13 cellular contexts compared by ENCODE assay signal in the genomic region with DNA sequence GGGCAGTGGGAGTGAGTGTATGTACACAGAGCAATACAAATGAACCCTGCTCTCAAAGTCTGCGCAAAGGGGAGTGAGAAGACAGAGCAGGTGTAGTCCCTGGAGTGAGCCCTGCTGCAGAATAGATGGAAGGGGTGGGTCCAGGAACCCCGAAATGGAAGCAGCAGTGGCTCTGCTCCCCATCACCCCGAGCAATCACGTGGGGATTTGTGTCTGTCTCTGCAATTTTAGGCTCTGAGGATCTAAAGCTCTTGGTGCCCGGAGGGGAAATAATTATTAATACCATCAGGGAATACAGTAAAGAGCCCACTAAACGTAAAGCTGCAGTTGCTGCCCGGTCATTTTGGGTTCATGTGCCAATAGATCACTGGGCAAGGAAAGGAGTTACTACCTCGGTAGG.
DNase-seq lines count a peak whose midpoint lies in the region; ATAC-seq and TF ChIP-seq lines count a peak whose summit lies in the region.
"Had no signal": no experiment of that assay in that cellular context is flagged by ENCODE, and none has a peak within 500 bp of the region (broad histone marks: within the 10 kb centered on the region; RNA-seq: fewer than 3 reads in every experiment).

No MANE protein-coding gene starts in this region.

- peak overlapping the region; percentile 65 for H3K27ac ChIP-seq in left ventricle myocardium inferior (replicated peaks)
- peak overlapping the region in 3 of 10 donors; percentile 47 to 77 (median 49) for H3K27ac ChIP-seq in heart right ventricle
- no peak overlapping the region for H3K27ac ChIP-seq in coronary artery
- H3K27ac ChIP-seq in GM23338 (ENCODE audit: low read depth): no peak overlapping the region
- no peak overlapping the region for H3K27ac ChIP-seq in dorsolateral prefrontal cortex
- H3K27ac ChIP-seq: GM23248, Peyer's patch had no signal

- H3K36me3 Mint-ChIP-seq in neural crest cell (ENCODE audit: low read depth) (peaks cover 6% of the 10 kb centered on the region), GM23338 (ENCODE audit: low read depth) (peaks cover 13% of the 10 kb centered on the region; the same call in 2 of the 3 replicates)
- no peaks in the 10 kb centered on the region for H3K36me3 Mint-ChIP-seq in activated T-helper 1 cell treated with anti-CD3 and anti-CD28 coated beads, Interleukin-12 subunit alpha, Interleukin-12 subunit beta, Interleukin-2, Interleukin-4 antibody, amounts not matched to agents 30 ng/mL and 10 ng/mL and 1 ng/mL, durations not matched to agents 14 hours and 24 hours and 36 hours (ENCODE audit: low read depth)

- no peaks in the 10 kb centered on the region for H4K20me1 ChIP-seq in GM23338 (replicated peaks; ENCODE audit: insufficient read depth)

- H3K4me1 Mint-ChIP-seq in neural crest cell (peaks cover 25% of the 10 kb centered on the region), GM23338 (peaks cover 18% of the 10 kb centered on the region)
- peaks cover 9% of the 10 kb centered on the region for H3K4me1 Mint-ChIP-seq in activated T-helper 1 cell treated with anti-CD3 and anti-CD28 coated beads, Interleukin-12 subunit alpha, Interleukin-12 subunit beta, Interleukin-2, Interleukin-4 antibody, amounts not matched to agents 30 ng/mL and 10 ng/mL and 1 ng/mL, durations not matched to agents 14 hours and 24 hours and 36 hours (ENCODE audit: low read depth)

- H3K9me3 Mint-ChIP-seq in neural crest cell (no peaks in the 10 kb centered on the region), GM23338 (peaks cover 14% of the 10 kb centered on the region)
- no peaks in the 10 kb centered on the region for H3K9me3 Mint-ChIP-seq in activated T-helper 1 cell treated with anti-CD3 and anti-CD28 coated beads, Interleukin-12 subunit alpha, Interleukin-12 subunit beta, Interleukin-2, Interleukin-4 antibody, amounts not matched to agents 30 ng/mL and 10 ng/mL and 1 ng/mL, durations not matched to agents 14 hours and 24 hours and 36 hours

- no peak overlapping the region for H3K4me3 Mint-ChIP-seq in neural crest cell
- no peak overlapping the region for H3K4me3 Mint-ChIP-seq in GM23338
- H3K4me3 Mint-ChIP-seq in activated T-helper 1 cell treated with anti-CD3 and anti-CD28 coated beads, Interleukin-12 subunit alpha, Interleukin-12 subunit beta, Interleukin-2, Interleukin-4 antibody, amounts not matched to agents 30 ng/mL and 10 ng/mL and 1 ng/mL, durations not matched to agents 14 hours and 24 hours and 36 hours: no peak overlapping the region

- TF ChIP-seq CTCF in left ventricle myocardium inferior (IDR thresholded peaks at IDR 0.05; ENCODE audit: borderline replicate concordance) (no peak), heart right ventricle (IDR thresholded peaks at IDR 0.05) (no peak), coronary artery (IDR thresholded peaks at IDR 0.05) (no peak), neural crest cell (conservative IDR thresholded peaks at IDR 0.05) (no peak), GM23338 (conservative IDR thresholded peaks at IDR 0.05; ENCODE audit: low read depth in 2 of 2) (no peak), dorsolateral prefrontal cortex (IDR thresholded peaks at IDR 0.05 in 54 of 56, conservative IDR thresholded peaks at IDR 0.05 in 2 of 56; ENCODE audit: low read depth in 1 of 56, partially characterized antibody in 56 of 56) (no peak)

- ATAC-seq in heart right ventricle (no peak), GM23338 (no peak)

- intact Hi-C loops in left ventricle myocardium inferior (cut with micrococcal nuclease) (loop anchor here (10.0 kb wide), 1 partner anchor 1140 kb away; no protein-coding TSS in a partner anchor), heart right ventricle (cut with DNase I) (loop anchor here in 9 of 10 donors (2.0 to 10.0 kb wide), 12 partner anchors 180 to 1143 kb away; a partner anchor contains a TSS), dorsolateral prefrontal cortex (cut with DNase I) (loop anchor here (5.0 to 10.0 kb wide), 4 partner anchors 303 to 1140 kb away; a partner anchor contains a TSS)
- intact Hi-C loops in activated T-helper 1 cell treated with anti-CD3 and anti-CD28 coated beads, Interleukin-12 subunit alpha, Interleukin-12 subunit beta, Interleukin-2, Interleukin-4 antibody, amounts not matched to agents 30 ng/mL and 10 ng/mL and 1 ng/mL, durations not matched to agents 14 hours and 24 hours and 36 hours (cut with micrococcal nuclease): loop anchor here (5.0 to 10.0 kb wide), 4 partner anchors 140 to 550 kb away; no protein-coding TSS in a partner anchor

- no peaks in the 10 kb centered on the region for H3F3A ChIP-seq in GM23338 (replicated peaks; ENCODE audit: low read depth)

- H3K9me3 ChIP-seq in left ventricle myocardium inferior (replicated peaks): peaks cover 7% of the 10 kb centered on the region
- H3K9me3 ChIP-seq in heart right ventricle: peaks cover 0 to 8% (median 0%) of the 10 kb centered on the region in 11 donors
- H3K9me3 ChIP-seq: Caco-2, Peyer's patch had no signal

- 95 to 98% methylated on average over 8 of the region's 8 CpGs for WGBS in heart right ventricle, 2 donors

- H3K27me3 ChIP-seq in left ventricle myocardium inferior (ENCODE audit: low read depth) (no peaks in the 10 kb centered on the region), heart right ventricle (no peaks in the 10 kb centered on the region), GM23338 (ENCODE audit: insufficient read depth) (no peaks in the 10 kb centered on the region), dorsolateral prefrontal cortex (no peaks in the 10 kb centered on the region)
- H3K27me3 ChIP-seq: Peyer's patch had no signal

- H3K27me3 Mint-ChIP-seq in neural crest cell (ENCODE audit: low read depth) (no peaks in the 10 kb centered on the region), GM23338 (ENCODE audit: insufficient read depth, low read depth, poor library complexity) (peaks cover 2% of the 10 kb centered on the region)
- H3K27me3 Mint-ChIP-seq in activated T-helper 1 cell treated with anti-CD3 and anti-CD28 coated beads, Interleukin-12 subunit alpha, Interleukin-12 subunit beta, Interleukin-2, Interleukin-4 antibody, amounts not matched to agents 30 ng/mL and 10 ng/mL and 1 ng/mL, durations not matched to agents 14 hours and 24 hours and 36 hours (ENCODE audit: insufficient read depth): peaks cover 17% of the 10 kb centered on the region

- DNase-seq in left ventricle myocardium inferior (no peak), heart right ventricle (no peak), coronary artery (ENCODE audit: low spot score) (peak; percentile 56), neural crest cell (ENCODE audit: low read depth, low spot score) (no peak), GM23338 (ENCODE audit: low spot score) (no peak), NCI-H2107 (lab: John Stamatoyannopoulos, UW) (no peak), dorsolateral prefrontal cortex (no peak)
- no peak for DNase-seq in activated T-helper 1 cell treated with anti-CD3 and anti-CD28 coated beads, Interleukin-12 subunit alpha, Interleukin-12 subunit beta, Interleukin-2, Interleukin-4 antibody, amounts not matched to agents 30 ng/mL and 10 ng/mL and 1 ng/mL, durations not matched to agents 14 hours and 24 hours and 36 hours (ENCODE audit: low spot score)
- DNase-seq: 8988T, GM23248, NCI-H1048, Peyer's patch had no signal

- H3K79me2 ChIP-seq in GM23338 (replicated peaks; ENCODE audit: insufficient read depth): no peaks in the 10 kb centered on the region

- H3K4me1 ChIP-seq in left ventricle myocardium inferior: peaks cover 16% of the 10 kb centered on the region
- H3K4me1 ChIP-seq in heart right ventricle: peaks cover 0 to 17% (median 13%) of the 10 kb centered on the region in 9 donors
- peaks cover 6% of the 10 kb centered on the region for H3K4me1 ChIP-seq in GM23338 (ENCODE audit: insufficient read depth)

- H2AFZ ChIP-seq in GM23338: no peak overlapping the region
- H2AFZ ChIP-seq: GM23248 had no signal

- H3K9me2 ChIP-seq in GM23338 (ENCODE audit: insufficient read depth): no peaks in the 10 kb centered on the region

- H3K36me3 ChIP-seq in left ventricle myocardium inferior (no peaks in the 10 kb centered on the region), heart right ventricle (no peaks in the 10 kb centered on the region), GM23338 (ENCODE audit: insufficient read depth) (no peaks in the 10 kb centered on the region)
- H3K36me3 ChIP-seq: Peyer's patch had no signal

- H3K27ac Mint-ChIP-seq in neural crest cell (ENCODE audit: unreplicated experiment) (peak overlapping the region; percentile 81), GM23338 (no peak overlapping the region)
- H3K27ac Mint-ChIP-seq in activated T-helper 1 cell treated with anti-CD3 and anti-CD28 coated beads, Interleukin-12 subunit alpha, Interleukin-12 subunit beta, Interleukin-2, Interleukin-4 antibody, amounts not matched to agents 30 ng/mL and 10 ng/mL and 1 ng/mL, durations not matched to agents 14 hours and 24 hours and 36 hours: no peak overlapping the region

- no peak overlapping the region for H3K4me2 ChIP-seq in GM23338

- H3K4me3 ChIP-seq in left ventricle myocardium inferior: no peak overlapping the region
- no peak overlapping the region for H3K4me3 ChIP-seq in heart right ventricle
- H3K4me3 ChIP-seq in coronary artery: no peak overlapping the region
- no peak overlapping the region for H3K4me3 ChIP-seq in GM23338
- no peak overlapping the region for H3K4me3 ChIP-seq in dorsolateral prefrontal cortex
- H3K4me3 ChIP-seq: Peyer's patch had no signal

TF ChIP-seq in GM23338, 12 proteins besides CTCF, POLR2A, EP300 and RAD21 (continues in another document):
- TF ChIP-seq, protein P1, sequence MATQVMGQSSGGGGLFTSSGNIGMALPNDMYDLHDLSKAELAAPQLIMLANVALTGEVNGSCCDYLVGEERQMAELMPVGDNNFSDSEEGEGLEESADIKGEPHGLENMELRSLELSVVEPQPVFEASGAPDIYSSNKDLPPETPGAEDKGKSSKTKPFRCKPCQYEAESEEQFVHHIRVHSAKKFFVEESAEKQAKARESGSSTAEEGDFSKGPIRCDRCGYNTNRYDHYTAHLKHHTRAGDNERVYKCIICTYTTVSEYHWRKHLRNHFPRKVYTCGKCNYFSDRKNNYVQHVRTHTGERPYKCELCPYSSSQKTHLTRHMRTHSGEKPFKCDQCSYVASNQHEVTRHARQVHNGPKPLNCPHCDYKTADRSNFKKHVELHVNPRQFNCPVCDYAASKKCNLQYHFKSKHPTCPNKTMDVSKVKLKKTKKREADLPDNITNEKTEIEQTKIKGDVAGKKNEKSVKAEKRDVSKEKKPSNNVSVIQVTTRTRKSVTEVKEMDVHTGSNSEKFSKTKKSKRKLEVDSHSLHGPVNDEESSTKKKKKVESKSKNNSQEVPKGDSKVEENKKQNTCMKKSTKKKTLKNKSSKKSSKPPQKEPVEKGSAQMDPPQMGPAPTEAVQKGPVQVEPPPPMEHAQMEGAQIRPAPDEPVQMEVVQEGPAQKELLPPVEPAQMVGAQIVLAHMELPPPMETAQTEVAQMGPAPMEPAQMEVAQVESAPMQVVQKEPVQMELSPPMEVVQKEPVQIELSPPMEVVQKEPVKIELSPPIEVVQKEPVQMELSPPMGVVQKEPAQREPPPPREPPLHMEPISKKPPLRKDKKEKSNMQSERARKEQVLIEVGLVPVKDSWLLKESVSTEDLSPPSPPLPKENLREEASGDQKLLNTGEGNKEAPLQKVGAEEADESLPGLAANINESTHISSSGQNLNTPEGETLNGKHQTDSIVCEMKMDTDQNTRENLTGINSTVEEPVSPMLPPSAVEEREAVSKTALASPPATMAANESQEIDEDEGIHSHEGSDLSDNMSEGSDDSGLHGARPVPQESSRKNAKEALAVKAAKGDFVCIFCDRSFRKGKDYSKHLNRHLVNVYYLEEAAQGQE (IDR thresholded peaks at IDR 0.05; ENCODE audit: unreplicated experiment): no peak
